Comparison of ENCODE assay signal across 36 cellular contexts in genomic region chrX:153394595-153394994, GRCh38. TPM values are rescaled to one million over a fixed set of nuclear protein-coding genes. Genes with fewer than 3 reads are reported as not detected.
"Had no signal": no experiment of that assay in that cellular context is flagged by ENCODE, and none has a peak within 500 bp of the region (broad histone marks: within the 10 kb centered on the region; RNA-seq: fewer than 3 reads in every experiment).

No MANE protein-coding gene starts in this region.

- H3K27me3 ChIP-seq: MG63, Peyer's patch had no signal

- H3K4me1 ChIP-seq: Peyer's patch had no signal

- H3K27ac ChIP-seq: Peyer's patch, WERI-Rb-1 had no signal

- H3K4me3 ChIP-seq: MG63, Peyer's patch had no signal

- H3K36me3 Mint-ChIP-seq: activated CD8-positive, alpha-beta memory T cell treated with anti-CD3 and anti-CD28 coated beads, Interleukin-2, amount 10 ng/mL, durations not matched to agents 7 days and 5 days; activated naive CD4-positive, alpha-beta T cell treated with anti-CD3 and anti-CD28 coated beads, Interleukin-2, amount 50 U/mL, for 24 hours; activated naive CD8-positive, alpha-beta T cell treated with anti-CD3 and anti-CD28 coated beads, Interleukin-2, amount 10 ng/mL, durations not matched to agents 7 days and 5 days; brain had no signal

- H3K4me1 Mint-ChIP-seq: activated naive CD4-positive, alpha-beta T cell treated with anti-CD3 and anti-CD28 coated beads, Interleukin-2, amount 50 U/mL, for 24 hours; brain had no signal

- H3K9me3 ChIP-seq: MG63, Peyer's patch had no signal

- DNase-seq: activated CD4-positive, alpha-beta memory T cell treated with anti-CD3 and anti-CD28 coated beads, Interleukin-2, amount 10 ng/mL, durations not matched to agents 7 days and 5 days; activated CD4-positive, alpha-beta T cell treated with anti-CD3 and anti-CD28 coated beads for 1 hour; activated CD4-positive, alpha-beta T cell treated with anti-CD3 and anti-CD28 coated beads for 48 hours; activated CD4-positive, CD25-positive, alpha-beta regulatory T cell; activated CD8-positive, alpha-beta memory T cell treated with anti-CD3 and anti-CD28 coated beads for 24 hours; activated CD8-positive, alpha-beta memory T cell treated with anti-CD3 and anti-CD28 coated beads, Interleukin-2, amount 10 ng/mL, durations not matched to agents 7 days and 5 days; activated CD8-positive, alpha-beta memory T cell treated with anti-CD3 and anti-CD28 coated beads, Interleukin-2, amount 50 U/mL, for 48 hours; activated effector memory CD4-positive, alpha-beta T cell treated with anti-CD3 and anti-CD28 coated beads, Interleukin-2, amount 50 U/mL, for 16 hours; activated naive CD4-positive, alpha-beta T cell treated with Interleukin-2 at 50 U/mL for 16 hours; activated naive CD8-positive, alpha-beta T cell treated with anti-CD3 and anti-CD28 coated beads, Interleukin-2, amount 10 ng/mL, durations not matched to agents 7 days and 5 days; activated T-cell treated with anti-CD3 and anti-CD28 coated beads, Interleukin-2, amount 50 U/mL, for 48 hours; amygdala; cerebellar nuclear complex; Kasumi-1; KG1; MG63; NCI-H1048; NCI-H1105 treated with DMSO at 0.1 percent for 48 hours; NCI-H1436; NCI-H1694; NCI-H1930; NCI-H2081 treated with DMSO at 0.1 percent for 48 hours; NCI-H2171; NCI-H510A; NCI-H526; NCI-H748 treated with DMSO at 0.1 percent for 48 hours; NK-92 treated with Interleukin-12 subunit alpha and Interleukin-12 subunit beta, amount 100 ng/mL, for 24 hours; PC-3; Peyer's patch; RPMI8226; T1000; WERI-Rb-1 had no signal

- H3K9me3 Mint-ChIP-seq: activated CD4-positive, alpha-beta memory T cell treated with anti-CD3 and anti-CD28 coated beads, Interleukin-2, amount 10 ng/mL, durations not matched to agents 7 days and 5 days; activated naive CD4-positive, alpha-beta T cell treated with anti-CD3 and anti-CD28 coated beads, Interleukin-2, amount 50 U/mL, for 24 hours; activated naive CD8-positive, alpha-beta T cell treated with anti-CD3 and anti-CD28 coated beads, Interleukin-2, amount 10 ng/mL, durations not matched to agents 7 days and 5 days; T-helper 1 cell treated with Interleukin-12 subunit alpha and Interleukin-12 subunit beta and Interleukin-4 antibody, amounts not matched to agents 30 μg/mL and 1 μg/mL, for 36 hours had no signal

- ATAC-seq: activated CD8-positive, alpha-beta memory T cell treated with anti-CD3 and anti-CD28 coated beads, Interleukin-2, amount 10 ng/mL, durations not matched to agents 7 days and 5 days; PC-3 had no signal

- H3K36me3 ChIP-seq: MG63, Peyer's patch, WERI-Rb-1 had no signal

- H3K27ac Mint-ChIP-seq: activated CD4-positive, alpha-beta memory T cell treated with anti-CD3 and anti-CD28 coated beads, Interleukin-2, amount 10 ng/mL, durations not matched to agents 7 days and 5 days; activated CD8-positive, alpha-beta memory T cell treated with anti-CD3 and anti-CD28 coated beads, Interleukin-2, amount 10 ng/mL, durations not matched to agents 7 days and 5 days; activated naive CD4-positive, alpha-beta T cell treated with anti-CD3 and anti-CD28 coated beads, Interleukin-2, amount 50 U/mL, for 24 hours; activated naive CD8-positive, alpha-beta T cell treated with anti-CD3 and anti-CD28 coated beads, Interleukin-2, amount 10 ng/mL, durations not matched to agents 7 days and 5 days had no signal

- H3K4me3 Mint-ChIP-seq: activated CD4-positive, alpha-beta memory T cell treated with anti-CD3 and anti-CD28 coated beads, Interleukin-2, amount 10 ng/mL, durations not matched to agents 7 days and 5 days; activated CD8-positive, alpha-beta memory T cell treated with anti-CD3 and anti-CD28 coated beads, Interleukin-2, amount 10 ng/mL, durations not matched to agents 7 days and 5 days; activated naive CD4-positive, alpha-beta T cell treated with anti-CD3 and anti-CD28 coated beads, Interleukin-2, amount 50 U/mL, for 24 hours; activated naive CD8-positive, alpha-beta T cell treated with anti-CD3 and anti-CD28 coated beads, Interleukin-2, amount 10 ng/mL, durations not matched to agents 7 days and 5 days; brain; T-helper 1 cell treated with Interleukin-12 subunit alpha and Interleukin-12 subunit beta and Interleukin-4 antibody, amounts not matched to agents 30 μg/mL and 1 μg/mL, for 36 hours had no signal

- H3K27me3 Mint-ChIP-seq: activated CD8-positive, alpha-beta memory T cell treated with anti-CD3 and anti-CD28 coated beads, Interleukin-2, amount 10 ng/mL, durations not matched to agents 7 days and 5 days; activated naive CD4-positive, alpha-beta T cell treated with anti-CD3 and anti-CD28 coated beads, Interleukin-2, amount 50 U/mL, for 24 hours; activated naive CD8-positive, alpha-beta T cell treated with anti-CD3 and anti-CD28 coated beads, Interleukin-2, amount 10 ng/mL, durations not matched to agents 7 days and 5 days had no signal

RNA-seq across cellular contexts. Expression of gene PNMA6E, which starts 6.6 kb away (rescaled TPM):
- total RNA-seq: activated CD4-positive, alpha-beta memory T cell treated with anti-CD3 and anti-CD28 coated beads, Interleukin-2, amount 10 ng/mL, durations not matched to agents 7 days and 5 days; activated CD8-positive, alpha-beta memory T cell treated with anti-CD3 and anti-CD28 coated beads, Interleukin-2, amount 10 ng/mL, durations not matched to agents 7 days and 5 days; activated naive CD8-positive, alpha-beta T cell treated with anti-CD3 and anti-CD28 coated beads, Interleukin-2, amount 10 ng/mL, durations not matched to agents 7 days and 5 days; bronchial epithelial cell; PC-3; Peyer's patch had no signal

RNA-seq across cellular contexts. Expression of gene ZFP92, which starts 16.7 kb away (rescaled TPM):
- total RNA-seq: PC-3 had no signal
